17 cellular contexts compared by ENCODE assay signal in genomic region chr1:53561488-53562115, GRCh38.
A peak's percentile ranks its signal among the peaks of the same experiment; 100 is the strongest.
DNase-seq lines count a peak whose midpoint lies in the region; TF ChIP-seq lines count a peak whose summit lies in the region.
"Had no signal": no experiment of that assay in that cellular context is flagged by ENCODE, and none has a peak within 500 bp of the region (broad histone marks: within the 10 kb centered on the region; RNA-seq: fewer than 3 reads in every experiment).

No MANE protein-coding gene starts in this region.

- H3K4me1 Mint-ChIP-seq in endodermal cell (no peaks in the 10 kb centered on the region), type B pancreatic cell (ENCODE audit: unreplicated experiment) (peaks cover 30% of the 10 kb centered on the region)
- H3K4me1 Mint-ChIP-seq: B cell had no signal

- H4K20me1 ChIP-seq in OCI-LY3 (ENCODE audit: insufficient read depth, low read length), result no peaks in the 10 kb centered on the region

- WGBS in endodermal cell (ENCODE audit: insufficient coverage in 1 of 2, insufficient read length in 1 of 2), 2 experiments, result 92 to 93% methylated on average over 7 to 11 of the region's 11 CpGs
- WGBS in trophoblast cell (ENCODE audit: extremely low coverage, insufficient coverage, insufficient read length), result no CpG with 5 or more reads among the region's 11 CpGs

- H3K9ac ChIP-seq in OCI-LY3 (ENCODE audit: low read length) (no peak overlapping the region), endodermal cell (ENCODE audit: extremely low read depth, low read length, poor library complexity, severe bottlenecking) (no peak overlapping the region), trophoblast cell (ENCODE audit: low read length) (no peak overlapping the region)

- H2AFZ ChIP-seq in OCI-LY3 (ENCODE audit: low read depth, low read length) (no peak overlapping the region), trophoblast cell (ENCODE audit: insufficient read depth, low read length, poor library complexity) (no peak overlapping the region)

- no peak overlapping the region for H3K18ac ChIP-seq in trophoblast cell (ENCODE audit: low read length)

- H3K36me3 ChIP-seq in OCI-LY3 (replicated peaks; ENCODE audit: low read depth, low read length) (no peaks in the 10 kb centered on the region), endodermal cell (ENCODE audit: control insufficient read depth, insufficient read depth, low read length) (no peaks in the 10 kb centered on the region), trophoblast cell (ENCODE audit: control insufficient read depth in 1 of 2, insufficient read depth in 2 of 2, low read length in 2 of 2) (no peaks in the 10 kb centered on the region)
- H3K36me3 ChIP-seq: esophagus squamous epithelium, left lung had no signal

- H3K14ac ChIP-seq in trophoblast cell (ENCODE audit: low read length), result no peak overlapping the region

- H2BK5ac ChIP-seq in trophoblast cell (ENCODE audit: low read depth, low read length, poor library complexity), result no peak overlapping the region

- H3K9me3 Mint-ChIP-seq in endodermal cell (no peaks in the 10 kb centered on the region), type B pancreatic cell (peaks cover under 1% of the 10 kb centered on the region)
- H3K9me3 Mint-ChIP-seq: H9 had no signal

- H3K36me3 Mint-ChIP-seq in endodermal cell (ENCODE audit: low read depth) (no peaks in the 10 kb centered on the region), type B pancreatic cell (peaks cover under 1% of the 10 kb centered on the region)

- TF ChIP-seq CTCF in OCI-LY3 (IDR thresholded peaks at IDR 0.05; ENCODE audit: low read depth, low read length) (no peak), endodermal cell (conservative IDR thresholded peaks at IDR 0.05) (no peak), type B pancreatic cell (conservative IDR thresholded peaks at IDR 0.05) (no peak)

- no peak overlapping the region for H2BK12ac ChIP-seq in trophoblast cell (ENCODE audit: low read length)

- H4K91ac ChIP-seq in trophoblast cell (ENCODE audit: low read depth, low read length), result no peak overlapping the region

- no peak overlapping the region for H3K4me3 Mint-ChIP-seq in endodermal cell
- H3K4me3 Mint-ChIP-seq in type B pancreatic cell, result no peak overlapping the region
- H3K4me3 Mint-ChIP-seq: B cell, H9 had no signal

- no peak overlapping the region for H3K23ac ChIP-seq in trophoblast cell (ENCODE audit: low read length)

- no peak overlapping the region for H3K4ac ChIP-seq in trophoblast cell (ENCODE audit: low read depth, low read length)

- H3K79me2 ChIP-seq in OCI-LY3 (ENCODE audit: low read length) (no peaks in the 10 kb centered on the region), trophoblast cell (ENCODE audit: control insufficient read depth, insufficient read depth, low read length, poor library complexity) (no peaks in the 10 kb centered on the region)

- H3K4me2 ChIP-seq in OCI-LY3 (ENCODE audit: low read length) (peak overlapping the region; percentile 56; the same call in 1 of the 2 replicates), trophoblast cell (ENCODE audit: low read length) (no peak overlapping the region)

- H3K27me3 Mint-ChIP-seq in endodermal cell (ENCODE audit: insufficient read depth) (peaks cover 3% of the 10 kb centered on the region), type B pancreatic cell (peaks cover 11% of the 10 kb centered on the region)

- H3K9me3 ChIP-seq in OCI-LY3 (ENCODE audit: insufficient read depth, low read length) (no peaks in the 10 kb centered on the region), endodermal cell (ENCODE audit: control insufficient read depth, low read length) (no peaks in the 10 kb centered on the region), trophoblast cell (ENCODE audit: insufficient read depth, low read depth, low read length) (peaks cover 4% of the 10 kb centered on the region)
- H3K9me3 ChIP-seq: esophagus squamous epithelium, left lung, mucosa of descending colon had no signal

- DNase-seq in activated naive CD4-positive, alpha-beta T cell treated with anti-CD3 and anti-CD28 coated beads, Interleukin-2, amount 50 U/mL, for 16 hours, result peak; percentile 1
- no peak for DNase-seq in activated naive CD4-positive, alpha-beta T cell (lab: John Stamatoyannopoulos, UW)
- DNase-seq in endodermal cell (peak; percentile 30), type B pancreatic cell (ENCODE audit: extremely low spot score, unreplicated experiment) (peak; percentile 40), pons (ENCODE audit: low spot score) (no peak), trophoblast cell (no peak)
- DNase-seq: activated CD4-positive, alpha-beta T cell treated with anti-CD3 and anti-CD28 coated beads for 4 hours; amniotic stem cell; esophagus squamous epithelium; H9; left lung; NCI-H1930; NCI-H446; T1000 had no signal

- no peak overlapping the region for H4K12ac ChIP-seq in trophoblast cell (ENCODE audit: low read depth, low read length)

- H3K27ac ChIP-seq in OCI-LY3 (ENCODE audit: low read length), result no peak overlapping the region
- H3K27ac ChIP-seq in endodermal cell (ENCODE audit: low read depth, low read length), result no peak overlapping the region
- H3K27ac ChIP-seq in trophoblast cell (ENCODE audit: low read depth, low read length), result no peak overlapping the region
- H3K27ac ChIP-seq: esophagus squamous epithelium, left lung had no signal

- no peak overlapping the region for H2BK120ac ChIP-seq in trophoblast cell (ENCODE audit: insufficient read depth, low read length, poor library complexity)

- H4K8ac ChIP-seq in trophoblast cell (ENCODE audit: low read depth, low read length), result no peak overlapping the region

- H3K4me1 ChIP-seq in OCI-LY3 (ENCODE audit: low read length) (peaks cover 8% of the 10 kb centered on the region; the same call in 1 of the 2 replicates), endodermal cell (ENCODE audit: control insufficient read depth, insufficient read depth, low read length) (no peaks in the 10 kb centered on the region), trophoblast cell (ENCODE audit: control insufficient read depth in 1 of 2, insufficient read depth in 2 of 2, low read length in 2 of 2) (no peaks in the 10 kb centered on the region)
- H3K4me1 ChIP-seq: esophagus squamous epithelium, left lung had no signal

- H3K27ac Mint-ChIP-seq in endodermal cell (no peak overlapping the region), type B pancreatic cell (no peak overlapping the region)
- H3K27ac Mint-ChIP-seq: B cell, H9 had no signal

- no peak overlapping the region for H3K4me3 ChIP-seq in OCI-LY3 (ENCODE audit: low read length)
- H3K4me3 ChIP-seq in endodermal cell (ENCODE audit: low read length), result no peak overlapping the region
- H3K4me3 ChIP-seq in trophoblast cell (ENCODE audit: low read depth, low read length), result no peak overlapping the region
- H3K4me3 ChIP-seq: esophagus squamous epithelium, left lung, mucosa of descending colon had no signal

- no peaks in the 10 kb centered on the region for H3K79me1 ChIP-seq in trophoblast cell (ENCODE audit: low read length)

- H3K27me3 ChIP-seq in OCI-LY3 (ENCODE audit: low read depth, low read length) (peaks cover 22% of the 10 kb centered on the region), endodermal cell (ENCODE audit: control insufficient read depth, insufficient read depth, low read length, poor library complexity, severe bottlenecking) (no peaks in the 10 kb centered on the region), trophoblast cell (ENCODE audit: insufficient read depth, low read length) (no peaks in the 10 kb centered on the region)

- H2AK5ac ChIP-seq in trophoblast cell (ENCODE audit: low read length), result no peak overlapping the region

Comparison
In these comparisons a context has a peak if more than half of its experiments do, and no peak if none do; other contexts are left out.
1. DNase-seq: peak in activated naive CD4-positive, alpha-beta T cell treated with anti-CD3 and anti-CD28 coated beads, Interleukin-2, amount 50 U/mL, for 16 hours (single experiment), endodermal cell (single experiment) and type B pancreatic cell (single experiment); none in activated naive CD4-positive, alpha-beta T cell (0 of 4), pons (single experiment) and trophoblast cell (0 of 2).